Comparison of ENCODE assay signal across 1 cellular context in the genomic region with DNA sequence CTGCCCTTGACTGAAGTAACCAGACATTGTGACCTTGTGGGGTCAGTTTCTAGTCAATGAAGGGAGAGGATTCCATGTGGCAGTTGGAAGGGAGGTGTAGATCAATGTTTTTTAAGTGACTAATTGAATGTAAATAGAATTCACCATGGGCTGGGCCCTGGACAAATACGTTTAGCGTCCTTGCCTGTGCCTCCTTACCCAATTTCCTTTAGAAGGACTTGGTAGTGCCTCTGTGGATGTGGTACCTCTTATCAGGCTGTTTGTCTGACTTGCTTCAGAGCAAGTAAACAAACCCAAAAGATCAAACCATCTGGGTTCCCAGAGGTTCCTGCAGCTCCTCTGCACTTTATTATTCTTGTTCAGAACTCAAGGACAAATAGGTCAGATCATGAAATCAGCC.
TF ChIP-seq lines count a peak whose summit lies in the region.

No MANE protein-coding gene starts in this region.

TF ChIP-seq in HepG2, 621 proteins besides CTCF, POLR2A, EP300 and RAD21 (continued from another document and continues in another):
- TF ChIP-seq DPF2 (CRISPR knock-in tag; IDR thresholded peaks at IDR 0.05; ENCODE audit: borderline replicate concordance, low read depth) (0 out of 2 replicates have a peak, but pooled peaks have one; percentile 45), ZNF790 (CRISPR knock-in tag; IDR thresholded peaks at IDR 0.05; ENCODE audit: borderline replicate concordance) (no peak), ZNF614 (CRISPR knock-in tag; IDR thresholded peaks at IDR 0.05; ENCODE audit: borderline replicate concordance) (no peak), NFE2L2 (IDR thresholded peaks at IDR 0.05; ENCODE audit: low read length) (no peak), NCOR1 (IDR thresholded peaks at IDR 0.05; ENCODE audit: borderline replicate concordance, low read length) (no peak), ZNF30 (CRISPR knock-in tag; IDR thresholded peaks at IDR 0.05) (no peak), RBM39 (IDR thresholded peaks at IDR 0.05; ENCODE audit: low read depth, low read length, poor library complexity, severe bottlenecking) (no peak), ZNF432 (CRISPR knock-in tag; IDR thresholded peaks at IDR 0.05; ENCODE audit: borderline replicate concordance) (no peak), ATF7-NPFF (CRISPR knock-in tag; IDR thresholded peaks at IDR 0.05; ENCODE audit: low read depth) (no peak), IRF1 (CRISPR knock-in tag; IDR thresholded peaks at IDR 0.05; ENCODE audit: low read depth) (no peak), TEF (CRISPR knock-in tag; IDR thresholded peaks at IDR 0.05) (no peak), ARID5B (CRISPR knock-in tag; IDR thresholded peaks at IDR 0.05) (peak; percentile 87), XRCC5 (optimal IDR thresholded peaks at IDR 0.05; ENCODE audit: low read length) (no peak), CREB1 (IDR thresholded peaks at IDR 0.05) (no peak), CREB1 (CRISPR knock-in tag; IDR thresholded peaks at IDR 0.05) (peak; percentile 52), ZNF670 (CRISPR knock-in tag; IDR thresholded peaks at IDR 0.05; ENCODE audit: borderline replicate concordance) (no peak), EHMT2 (IDR thresholded peaks at IDR 0.05; ENCODE audit: borderline replicate concordance, low read depth, low read length) (no peak), ZNF282 (IDR thresholded peaks at IDR 0.05; ENCODE audit: partially characterized antibody) (no peak), JUND (CRISPR knock-in tag; IDR thresholded peaks at IDR 0.05) (peak; percentile 53; the same call in 1 of the 2 replicates), RBFOX2 (IDR thresholded peaks at IDR 0.05; ENCODE audit: low read depth, low read length) (no peak), ZNF652 (CRISPR knock-in tag; IDR thresholded peaks at IDR 0.05; ENCODE audit: borderline replicate concordance, low read depth) (no peak), AGO2 (optimal IDR thresholded peaks at IDR 0.05; ENCODE audit: low read depth, low read length) (no peak), SATB2 (CRISPR knock-in tag; IDR thresholded peaks at IDR 0.05) (no peak), SIX4 (CRISPR knock-in tag; IDR thresholded peaks at IDR 0.05) (no peak), TBX2 (CRISPR knock-in tag; IDR thresholded peaks at IDR 0.05; ENCODE audit: borderline replicate concordance) (0 out of 2 replicates have a peak, but pooled peaks have one; percentile 25), ZNF709 (CRISPR knock-in tag; IDR thresholded peaks at IDR 0.05) (no peak), KDM5B (CRISPR knock-in tag; IDR thresholded peaks at IDR 0.05; ENCODE audit: borderline replicate concordance) (no peak)
- TF ChIP-seq, protein P1, sequence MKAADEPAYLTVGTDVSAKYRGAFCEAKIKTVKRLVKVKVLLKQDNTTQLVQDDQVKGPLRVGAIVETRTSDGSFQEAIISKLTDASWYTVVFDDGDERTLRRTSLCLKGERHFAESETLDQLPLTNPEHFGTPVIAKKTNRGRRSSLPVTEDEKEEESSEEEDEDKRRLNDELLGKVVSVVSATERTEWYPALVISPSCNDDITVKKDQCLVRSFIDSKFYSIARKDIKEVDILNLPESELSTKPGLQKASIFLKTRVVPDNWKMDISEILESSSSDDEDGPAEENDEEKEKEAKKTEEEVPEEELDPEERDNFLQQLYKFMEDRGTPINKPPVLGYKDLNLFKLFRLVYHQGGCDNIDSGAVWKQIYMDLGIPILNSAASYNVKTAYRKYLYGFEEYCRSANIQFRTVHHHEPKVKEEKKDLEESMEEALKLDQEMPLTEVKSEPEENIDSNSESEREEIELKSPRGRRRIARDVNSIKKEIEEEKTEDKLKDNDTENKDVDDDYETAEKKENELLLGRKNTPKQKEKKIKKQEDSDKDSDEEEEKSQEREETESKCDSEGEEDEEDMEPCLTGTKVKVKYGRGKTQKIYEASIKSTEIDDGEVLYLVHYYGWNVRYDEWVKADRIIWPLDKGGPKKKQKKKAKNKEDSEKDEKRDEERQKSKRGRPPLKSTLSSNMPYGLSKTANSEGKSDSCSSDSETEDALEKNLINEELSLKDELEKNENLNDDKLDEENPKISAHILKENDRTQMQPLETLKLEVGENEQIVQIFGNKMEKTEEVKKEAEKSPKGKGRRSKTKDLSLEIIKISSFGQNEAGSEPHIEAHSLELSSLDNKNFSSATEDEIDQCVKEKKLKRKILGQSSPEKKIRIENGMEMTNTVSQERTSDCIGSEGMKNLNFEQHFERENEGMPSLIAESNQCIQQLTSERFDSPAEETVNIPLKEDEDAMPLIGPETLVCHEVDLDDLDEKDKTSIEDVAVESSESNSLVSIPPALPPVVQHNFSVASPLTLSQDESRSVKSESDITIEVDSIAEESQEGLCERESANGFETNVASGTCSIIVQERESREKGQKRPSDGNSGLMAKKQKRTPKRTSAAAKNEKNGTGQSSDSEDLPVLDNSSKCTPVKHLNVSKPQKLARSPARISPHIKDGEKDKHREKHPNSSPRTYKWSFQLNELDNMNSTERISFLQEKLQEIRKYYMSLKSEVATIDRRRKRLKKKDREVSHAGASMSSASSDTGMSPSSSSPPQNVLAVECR (CRISPR knock-in tag; IDR thresholded peaks at IDR 0.05; ENCODE audit: borderline replicate concordance): no peak; the same call in 1 of the 2 replicates
- TF ChIP-seq, protein P2, sequence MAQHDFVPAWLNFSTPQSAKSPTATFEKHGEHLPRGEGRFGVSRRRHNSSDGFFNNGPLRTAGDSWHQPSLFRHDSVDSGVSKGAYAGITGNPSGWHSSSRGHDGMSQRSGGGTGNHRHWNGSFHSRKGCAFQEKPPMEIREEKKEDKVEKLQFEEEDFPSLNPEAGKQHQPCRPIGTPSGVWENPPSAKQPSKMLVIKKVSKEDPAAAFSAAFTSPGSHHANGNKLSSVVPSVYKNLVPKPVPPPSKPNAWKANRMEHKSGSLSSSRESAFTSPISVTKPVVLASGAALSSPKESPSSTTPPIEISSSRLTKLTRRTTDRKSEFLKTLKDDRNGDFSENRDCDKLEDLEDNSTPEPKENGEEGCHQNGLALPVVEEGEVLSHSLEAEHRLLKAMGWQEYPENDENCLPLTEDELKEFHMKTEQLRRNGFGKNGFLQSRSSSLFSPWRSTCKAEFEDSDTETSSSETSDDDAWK (CRISPR knock-in tag; IDR thresholded peaks at IDR 0.05): no peak
- TF ChIP-seq, protein P3, sequence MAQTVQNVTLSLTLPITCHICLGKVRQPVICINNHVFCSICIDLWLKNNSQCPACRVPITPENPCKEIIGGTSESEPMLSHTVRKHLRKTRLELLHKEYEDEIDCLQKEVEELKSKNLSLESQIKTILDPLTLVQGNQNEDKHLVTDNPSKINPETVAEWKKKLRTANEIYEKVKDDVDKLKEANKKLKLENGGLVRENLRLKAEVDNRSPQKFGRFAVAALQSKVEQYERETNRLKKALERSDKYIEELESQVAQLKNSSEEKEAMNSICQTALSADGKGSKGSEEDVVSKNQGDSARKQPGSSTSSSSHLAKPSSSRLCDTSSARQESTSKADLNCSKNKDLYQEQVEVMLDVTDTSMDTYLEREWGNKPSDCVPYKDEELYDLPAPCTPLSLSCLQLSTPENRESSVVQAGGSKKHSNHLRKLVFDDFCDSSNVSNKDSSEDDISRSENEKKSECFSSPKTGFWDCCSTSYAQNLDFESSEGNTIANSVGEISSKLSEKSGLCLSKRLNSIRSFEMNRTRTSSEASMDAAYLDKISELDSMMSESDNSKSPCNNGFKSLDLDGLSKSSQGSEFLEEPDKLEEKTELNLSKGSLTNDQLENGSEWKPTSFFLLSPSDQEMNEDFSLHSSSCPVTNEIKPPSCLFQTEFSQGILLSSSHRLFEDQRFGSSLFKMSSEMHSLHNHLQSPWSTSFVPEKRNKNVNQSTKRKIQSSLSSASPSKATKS (CRISPR knock-in tag; IDR thresholded peaks at IDR 0.05): no peak
- TF ChIP-seq, protein P4, sequence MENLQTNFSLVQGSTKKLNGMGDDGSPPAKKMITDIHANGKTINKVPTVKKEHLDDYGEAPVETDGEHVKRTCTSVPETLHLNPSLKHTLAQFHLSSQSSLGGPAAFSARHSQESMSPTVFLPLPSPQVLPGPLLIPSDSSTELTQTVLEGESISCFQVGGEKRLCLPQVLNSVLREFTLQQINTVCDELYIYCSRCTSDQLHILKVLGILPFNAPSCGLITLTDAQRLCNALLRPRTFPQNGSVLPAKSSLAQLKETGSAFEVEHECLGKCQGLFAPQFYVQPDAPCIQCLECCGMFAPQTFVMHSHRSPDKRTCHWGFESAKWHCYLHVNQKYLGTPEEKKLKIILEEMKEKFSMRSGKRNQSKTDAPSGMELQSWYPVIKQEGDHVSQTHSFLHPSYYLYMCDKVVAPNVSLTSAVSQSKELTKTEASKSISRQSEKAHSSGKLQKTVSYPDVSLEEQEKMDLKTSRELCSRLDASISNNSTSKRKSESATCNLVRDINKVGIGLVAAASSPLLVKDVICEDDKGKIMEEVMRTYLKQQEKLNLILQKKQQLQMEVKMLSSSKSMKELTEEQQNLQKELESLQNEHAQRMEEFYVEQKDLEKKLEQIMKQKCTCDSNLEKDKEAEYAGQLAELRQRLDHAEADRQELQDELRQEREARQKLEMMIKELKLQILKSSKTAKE (CRISPR knock-in tag; IDR thresholded peaks at IDR 0.05; ENCODE audit: borderline replicate concordance): 0 out of 2 replicates have a peak, but pooled peaks have one; percentile 62
- TF ChIP-seq, protein P5, sequence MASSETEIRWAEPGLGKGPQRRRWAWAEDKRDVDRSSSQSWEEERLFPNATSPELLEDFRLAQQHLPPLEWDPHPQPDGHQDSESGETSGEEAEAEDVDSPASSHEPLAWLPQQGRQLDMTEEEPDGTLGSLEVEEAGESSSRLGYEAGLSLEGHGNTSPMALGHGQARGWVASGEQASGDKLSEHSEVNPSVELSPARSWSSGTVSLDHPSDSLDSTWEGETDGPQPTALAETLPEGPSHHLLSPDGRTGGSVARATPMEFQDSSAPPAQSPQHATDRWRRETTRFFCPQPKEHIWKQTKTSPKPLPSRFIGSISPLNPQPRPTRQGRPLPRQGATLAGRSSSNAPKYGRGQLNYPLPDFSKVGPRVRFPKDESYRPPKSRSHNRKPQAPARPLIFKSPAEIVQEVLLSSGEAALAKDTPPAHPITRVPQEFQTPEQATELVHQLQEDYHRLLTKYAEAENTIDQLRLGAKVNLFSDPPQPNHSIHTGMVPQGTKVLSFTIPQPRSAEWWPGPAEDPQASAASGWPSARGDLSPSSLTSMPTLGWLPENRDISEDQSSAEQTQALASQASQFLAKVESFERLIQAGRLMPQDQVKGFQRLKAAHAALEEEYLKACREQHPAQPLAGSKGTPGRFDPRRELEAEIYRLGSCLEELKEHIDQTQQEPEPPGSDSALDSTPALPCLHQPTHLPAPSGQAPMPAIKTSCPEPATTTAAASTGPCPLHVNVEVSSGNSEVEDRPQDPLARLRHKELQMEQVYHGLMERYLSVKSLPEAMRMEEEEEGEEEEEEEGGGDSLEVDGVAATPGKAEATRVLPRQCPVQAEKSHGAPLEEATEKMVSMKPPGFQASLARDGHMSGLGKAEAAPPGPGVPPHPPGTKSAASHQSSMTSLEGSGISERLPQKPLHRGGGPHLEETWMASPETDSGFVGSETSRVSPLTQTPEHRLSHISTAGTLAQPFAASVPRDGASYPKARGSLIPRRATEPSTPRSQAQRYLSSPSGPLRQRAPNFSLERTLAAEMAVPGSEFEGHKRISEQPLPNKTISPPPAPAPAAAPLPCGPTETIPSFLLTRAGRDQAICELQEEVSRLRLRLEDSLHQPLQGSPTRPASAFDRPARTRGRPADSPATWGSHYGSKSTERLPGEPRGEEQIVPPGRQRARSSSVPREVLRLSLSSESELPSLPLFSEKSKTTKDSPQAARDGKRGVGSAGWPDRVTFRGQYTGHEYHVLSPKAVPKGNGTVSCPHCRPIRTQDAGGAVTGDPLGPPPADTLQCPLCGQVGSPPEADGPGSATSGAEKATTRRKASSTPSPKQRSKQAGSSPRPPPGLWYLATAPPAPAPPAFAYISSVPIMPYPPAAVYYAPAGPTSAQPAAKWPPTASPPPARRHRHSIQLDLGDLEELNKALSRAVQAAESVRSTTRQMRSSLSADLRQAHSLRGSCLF (CRISPR knock-in tag; IDR thresholded peaks at IDR 0.05; ENCODE audit: borderline replicate concordance): no peak
